Comparison of ENCODE assay signal across 1 cellular context in genomic region chr13:73058741-73059459, GRCh38.
TF ChIP-seq lines count a peak whose summit lies in the region.

Gene KLF5, plus strand, starts transcription at chr13:73059005. Its CDS starts 323 bp downstream, at chr13:73059328.

TF ChIP-seq in HepG2, 621 proteins besides CTCF, POLR2A, EP300 and RAD21 (continued from another document and continues in another):
- TF ChIP-seq GPN1 (CRISPR knock-in tag; IDR thresholded peaks at IDR 0.05; ENCODE audit: borderline replicate concordance) (no peak), ATF6 (CRISPR knock-in tag; conservative IDR thresholded peaks at IDR 0.05) (no peak), PREB (CRISPR knock-in tag; IDR thresholded peaks at IDR 0.05) (no peak), HHEX (CRISPR knock-in tag; IDR thresholded peaks at IDR 0.05) (no peak), ARID3A (IDR thresholded peaks at IDR 0.05; ENCODE audit: low read depth, low read length) (no peak), ZBTB49 (CRISPR knock-in tag; IDR thresholded peaks at IDR 0.05; ENCODE audit: borderline replicate concordance) (no peak), AHR (CRISPR knock-in tag; IDR thresholded peaks at IDR 0.05) (0 out of 2 replicates have a peak, but pooled peaks have one; percentile 15), RFXAP (CRISPR knock-in tag; IDR thresholded peaks at IDR 0.05; ENCODE audit: borderline replicate concordance) (0 out of 2 replicates have a peak, but pooled peaks have one; percentile 59), ZNF687 (CRISPR knock-in tag; IDR thresholded peaks at IDR 0.05) (peak; percentile 88), ZFP82 (CRISPR knock-in tag; IDR thresholded peaks at IDR 0.05; ENCODE audit: borderline replicate concordance) (0 out of 2 replicates have a peak, but pooled peaks have one; percentile 51), TAF15 (IDR thresholded peaks at IDR 0.05; ENCODE audit: low read depth, low read length, poor library complexity, severe bottlenecking) (no peak), ZNF749 (CRISPR knock-in tag; IDR thresholded peaks at IDR 0.05; ENCODE audit: borderline replicate concordance) (no peak), PAX8 (CRISPR knock-in tag; IDR thresholded peaks at IDR 0.05; ENCODE audit: borderline replicate concordance) (no peak), HNF1A (IDR thresholded peaks at IDR 0.05; ENCODE audit: low read depth) (no peak), HNF1A (CRISPR knock-in tag; IDR thresholded peaks at IDR 0.05; ENCODE audit: borderline replicate concordance) (0 out of 2 replicates have a peak, but pooled peaks have one; percentile 19), ZNF747 (CRISPR knock-in tag; IDR thresholded peaks at IDR 0.05; ENCODE audit: borderline replicate concordance) (0 out of 2 replicates have a peak, but pooled peaks have one; percentile 37), RARA (CRISPR knock-in tag; IDR thresholded peaks at IDR 0.05) (peak; percentile 13; the same call in 1 of the 2 replicates), SP4 (CRISPR knock-in tag; IDR thresholded peaks at IDR 0.05) (peak; percentile 89), ZNF563 (CRISPR knock-in tag; IDR thresholded peaks at IDR 0.05) (peak; percentile 17; the same call in 1 of the 2 replicates), SP1 (IDR thresholded peaks at IDR 0.05) (no peak), SP1 (CRISPR knock-in tag; IDR thresholded peaks at IDR 0.05) (peak; percentile 88), ZNF570 (CRISPR knock-in tag; IDR thresholded peaks at IDR 0.05; ENCODE audit: borderline replicate concordance) (no peak), ZNF776 (CRISPR knock-in tag; IDR thresholded peaks at IDR 0.05) (peak; percentile 47; the same call in 1 of the 2 replicates), ARNTL (CRISPR knock-in tag; IDR thresholded peaks at IDR 0.05) (no peak), ZBTB39 (CRISPR knock-in tag; IDR thresholded peaks at IDR 0.05) (no peak), SMAD1 (CRISPR knock-in tag; IDR thresholded peaks at IDR 0.05; ENCODE audit: borderline replicate concordance, low read depth) (peak; percentile 35; the same call in 1 of the 2 replicates), XBP1 (CRISPR knock-in tag; IDR thresholded peaks at IDR 0.05) (0 out of 2 replicates have a peak, but pooled peaks have one; percentile 63), CEBPG (CRISPR knock-in tag; IDR thresholded peaks at IDR 0.05) (no peak; the same call in 1 of the 2 replicates), SALL2 (CRISPR knock-in tag; IDR thresholded peaks at IDR 0.05) (peak; percentile 63; the same call in 1 of the 2 replicates), FOSL1 (CRISPR knock-in tag; IDR thresholded peaks at IDR 0.05; ENCODE audit: borderline replicate concordance) (no peak), RBAK (CRISPR knock-in tag; IDR thresholded peaks at IDR 0.05) (no peak), ZKSCAN5 (CRISPR knock-in tag; IDR thresholded peaks at IDR 0.05) (no peak), MLXIP (CRISPR knock-in tag; IDR thresholded peaks at IDR 0.05; ENCODE audit: borderline replicate concordance) (no peak), SNAPC5 (CRISPR knock-in tag; IDR thresholded peaks at IDR 0.05; ENCODE audit: borderline replicate concordance) (no peak)
